In genomic region chr18:5998166-5998881, GRCh38 we compare ENCODE assay signal across 12 cellular contexts.
DNase-seq lines count a peak whose midpoint lies in the region; ATAC-seq and TF ChIP-seq lines count a peak whose summit lies in the region.
"Had no signal": no experiment of that assay in that cellular context is flagged by ENCODE, and none has a peak within 500 bp of the region (broad histone marks: within the 10 kb centered on the region; RNA-seq: fewer than 3 reads in every experiment).

No MANE protein-coding gene starts in this region.

- no peaks in the 10 kb centered on the region for H3K36me3 Mint-ChIP-seq in T-helper 17 cell (ENCODE audit: low read depth)

- no peak overlapping the region for H3K27ac ChIP-seq in upper lobe of right lung
- H3K27ac ChIP-seq: testis had no signal

- H3K27me3 Mint-ChIP-seq in T-helper 17 cell = no peaks in the 10 kb centered on the region
- H3K27me3 Mint-ChIP-seq: activated CD4-positive, alpha-beta memory T cell treated with anti-CD3 and anti-CD28 coated beads, Interleukin-2, amount 10 ng/mL, durations not matched to agents 7 days and 5 days had no signal

- no peak for TF ChIP-seq POLR2A in GM18505 (IDR thresholded peaks at IDR 0.05; ENCODE audit: borderline replicate concordance, extremely low read depth, insufficient read depth, insufficient read length)

- H3K4me3 ChIP-seq in upper lobe of right lung = no peak overlapping the region
- H3K4me3 ChIP-seq: testis had no signal

- no peaks in the 10 kb centered on the region for H3K27me3 ChIP-seq in upper lobe of right lung
- H3K27me3 ChIP-seq: testis had no signal

- peak; percentile 73 for DNase-seq in NCI-H69 (lab: John Stamatoyannopoulos, UW)
- no peak for DNase-seq in NCI-H1105 treated with DMSO at 0.1 percent for 48 hours (lab: John Stamatoyannopoulos, UW)
- no peak for DNase-seq in T-helper 17 cell
- DNase-seq in activated gamma-delta T cell treated with Interleukin-2 at 50 U/mL for 16 hours = no peak
- no peak for DNase-seq in upper lobe of right lung
- DNase-seq: activated CD4-positive, alpha-beta memory T cell treated with anti-CD3 and anti-CD28 coated beads, Interleukin-2, amount 10 ng/mL, durations not matched to agents 7 days and 5 days; right cardiac atrium; testis had no signal

- intact Hi-C loops in upper lobe of right lung (cut with DNase I) = no loop called here

- no peak overlapping the region for H3K4me3 Mint-ChIP-seq in T-helper 17 cell
- H3K4me3 Mint-ChIP-seq: activated CD4-positive, alpha-beta memory T cell treated with anti-CD3 and anti-CD28 coated beads, Interleukin-2, amount 10 ng/mL, durations not matched to agents 7 days and 5 days had no signal

- H3K4me1 Mint-ChIP-seq in T-helper 17 cell = no peaks in the 10 kb centered on the region
- H3K4me1 Mint-ChIP-seq: activated CD4-positive, alpha-beta memory T cell treated with anti-CD3 and anti-CD28 coated beads, Interleukin-2, amount 10 ng/mL, durations not matched to agents 7 days and 5 days had no signal

- H3K9me3 ChIP-seq in T-helper 17 cell (ENCODE audit: control insufficient read depth, low read length, poor library complexity, severe bottlenecking) = no peaks in the 10 kb centered on the region
- H3K9me3 ChIP-seq in upper lobe of right lung = no peaks in the 10 kb centered on the region
- H3K9me3 ChIP-seq: testis had no signal

- no peaks in the 10 kb centered on the region for H3K36me3 ChIP-seq in upper lobe of right lung

- no peak overlapping the region for H3K27ac Mint-ChIP-seq in T-helper 17 cell
- H3K27ac Mint-ChIP-seq: activated CD4-positive, alpha-beta memory T cell treated with anti-CD3 and anti-CD28 coated beads, Interleukin-2, amount 10 ng/mL, durations not matched to agents 7 days and 5 days; activated naive CD4-positive, alpha-beta T cell treated with anti-CD3 and anti-CD28 coated beads, Interleukin-2, amount 50 U/mL, for 72 hours had no signal

- H3K4me1 ChIP-seq in upper lobe of right lung = no peaks in the 10 kb centered on the region
- H3K4me1 ChIP-seq: testis had no signal

- peak; percentile 41 for ATAC-seq in GM18505 (IDR thresholded peaks at IDR 0.05; ENCODE audit: unreplicated experiment)
- ATAC-seq in GM21390 (IDR thresholded peaks at IDR 0.05; ENCODE audit: unreplicated experiment) = peak; percentile 24
- peak; percentile 39 for ATAC-seq in HG02981 (IDR thresholded peaks at IDR 0.05; ENCODE audit: unreplicated experiment)
- ATAC-seq in T-helper 17 cell = no peak
- ATAC-seq in upper lobe of right lung = no peak
- ATAC-seq: right cardiac atrium had no signal

- no peak for TF ChIP-seq CTCF in upper lobe of right lung (IDR thresholded peaks at IDR 0.05)

Comparison
In these comparisons a context has a peak if more than half of its experiments do, and no peak if none do; other contexts are left out.
1. ATAC-seq: peak in GM18505 (single experiment), GM21390 (single experiment) and HG02981 (single experiment); none in T-helper 17 cell (single experiment) and upper lobe of right lung (single experiment).